In genomic region chr15:99683000-99683670, GRCh38 we compare ENCODE assay signal across 10 cellular contexts. TPM values are rescaled to one million over a fixed set of nuclear protein-coding genes. Genes with fewer than 3 reads are reported as not detected.
DNase-seq lines count a peak whose midpoint lies in the region; ATAC-seq, FAIRE-seq and TF ChIP-seq lines count a peak whose summit lies in the region.
"Had no signal": no experiment of that assay in that cellular context is flagged by ENCODE, and none has a peak within 500 bp of the region (broad histone marks: within the 10 kb centered on the region; RNA-seq: fewer than 3 reads in every experiment).

No MANE protein-coding gene starts in this region.

- H3K4me3 Mint-ChIP-seq in HFFc6: no peak overlapping the region
- H3K4me3 Mint-ChIP-seq in activated CD4-positive, alpha-beta memory T cell treated with anti-CD3 and anti-CD28 coated beads, Interleukin-2, amount 10 ng/mL, durations not matched to agents 7 days and 5 days: no peak overlapping the region
- no peak overlapping the region for H3K4me3 Mint-ChIP-seq in stimulated activated naive B cell treated with anti-CD40 and anti-IgM and Interleukin-4, amounts not matched to agents 10 μg/mL and 1 μg/mL and 100 μg/mL, for 72 hours

- ATAC-seq in heart right ventricle (peak; percentile 57 to 90 (median 83)), GM21717 (IDR thresholded peaks at IDR 0.05; ENCODE audit: unreplicated experiment) (no peak)
- peak in 1 of 2 donors; percentile 29 for ATAC-seq in stimulated activated naive B cell treated with anti-CD40 and anti-IgM and Interleukin-4, amounts not matched to agents 10 μg/mL and 1 μg/mL and 100 μg/mL, for 72 hours (replicated peaks)
- ATAC-seq: left colon had no signal

- CTCF ChIA-PET in activated CD4-positive, alpha-beta memory T cell treated with anti-CD3 and anti-CD28 coated beads, Interleukin-2, amount 10 ng/mL, durations not matched to agents 7 days and 5 days (lab: Charles Lee): interaction anchor here (1.4 kb wide), 1 partner anchor 21 kb away, joined by 5 read pairs; no protein-coding TSS in a partner anchor

- H3K4me1 ChIP-seq in heart right ventricle: peaks cover 3 to 39% (median 23%) of the 10 kb centered on the region in 9 donors
- H3K4me1 ChIP-seq in small intestine (ENCODE audit: control insufficient read depth in 2 of 2, insufficient read depth in 1 of 2, low read depth in 1 of 2, low read length in 1 of 2): no peaks in the 10 kb centered on the region

- H3K27ac ChIP-seq in heart right ventricle (peak overlapping the region; percentile 33 to 84 (median 68)), small intestine (ENCODE audit: low read depth in 1 of 2, low read length in 1 of 2) (peak overlapping the region in 1 of 2 donors; percentile 74)
- H3K27ac ChIP-seq: VCaP had no signal

- H3K27me3 Mint-ChIP-seq in HFFc6 (ENCODE audit: insufficient read depth): no peaks in the 10 kb centered on the region; the same call in 1 of the 2 replicates
- no peaks in the 10 kb centered on the region for H3K27me3 Mint-ChIP-seq in activated CD4-positive, alpha-beta memory T cell treated with anti-CD3 and anti-CD28 coated beads, Interleukin-2, amount 10 ng/mL, durations not matched to agents 7 days and 5 days
- H3K27me3 Mint-ChIP-seq in stimulated activated naive B cell treated with anti-CD40 and anti-IgM and Interleukin-4, amounts not matched to agents 10 μg/mL and 1 μg/mL and 100 μg/mL, for 72 hours: no peaks in the 10 kb centered on the region

- H3K9me3 Mint-ChIP-seq in HFFc6: peaks cover 9% of the 10 kb centered on the region
- peaks cover 14% of the 10 kb centered on the region for H3K9me3 Mint-ChIP-seq in activated CD4-positive, alpha-beta memory T cell treated with anti-CD3 and anti-CD28 coated beads, Interleukin-2, amount 10 ng/mL, durations not matched to agents 7 days and 5 days
- H3K9me3 Mint-ChIP-seq in stimulated activated naive B cell treated with anti-CD40 and anti-IgM and Interleukin-4, amounts not matched to agents 10 μg/mL and 1 μg/mL and 100 μg/mL, for 72 hours: peaks cover 13 to 15% of the 10 kb centered on the region in 2 donors

- intact Hi-C loops in heart right ventricle (cut with DNase I): loop anchor here in 1 of 10 donors (5.0 kb wide), 1 partner anchor 91 kb away; no protein-coding TSS in a partner anchor

- H3K36me3 ChIP-seq in heart right ventricle (peaks cover 0 to 64% (median 18%) of the 10 kb centered on the region in 9 donors), small intestine (ENCODE audit: control insufficient read depth in 2 of 2, insufficient read depth in 2 of 2, low read length in 2 of 2) (peaks cover 0 to 2% of the 10 kb centered on the region in 2 donors)

- peak overlapping the region; percentile 54 for H3K27ac Mint-ChIP-seq in HFFc6
- H3K27ac Mint-ChIP-seq in activated CD4-positive, alpha-beta memory T cell treated with anti-CD3 and anti-CD28 coated beads, Interleukin-2, amount 10 ng/mL, durations not matched to agents 7 days and 5 days: peak overlapping the region; percentile 66
- H3K27ac Mint-ChIP-seq in stimulated activated naive B cell treated with anti-CD40 and anti-IgM and Interleukin-4, amounts not matched to agents 10 μg/mL and 1 μg/mL and 100 μg/mL, for 72 hours: peak overlapping the region; percentile 59

- H3K36me3 Mint-ChIP-seq in HFFc6 (ENCODE audit: low read depth): peaks cover 44% of the 10 kb centered on the region
- peaks cover 60% of the 10 kb centered on the region for H3K36me3 Mint-ChIP-seq in activated CD4-positive, alpha-beta memory T cell treated with anti-CD3 and anti-CD28 coated beads, Interleukin-2, amount 10 ng/mL, durations not matched to agents 7 days and 5 days (ENCODE audit: low read depth)
- H3K36me3 Mint-ChIP-seq in stimulated activated naive B cell treated with anti-CD40 and anti-IgM and Interleukin-4, amounts not matched to agents 10 μg/mL and 1 μg/mL and 100 μg/mL, for 72 hours: peaks cover 61 to 83% of the 10 kb centered on the region in 2 donors

- peaks cover 15% of the 10 kb centered on the region for H3K4me1 Mint-ChIP-seq in HFFc6 (ENCODE audit: low read depth)
- H3K4me1 Mint-ChIP-seq in activated CD4-positive, alpha-beta memory T cell treated with anti-CD3 and anti-CD28 coated beads, Interleukin-2, amount 10 ng/mL, durations not matched to agents 7 days and 5 days: peaks cover 23% of the 10 kb centered on the region
- peaks cover 15 to 42% of the 10 kb centered on the region in 2 donors for H3K4me1 Mint-ChIP-seq in stimulated activated naive B cell treated with anti-CD40 and anti-IgM and Interleukin-4, amounts not matched to agents 10 μg/mL and 1 μg/mL and 100 μg/mL, for 72 hours

- H3K27me3 ChIP-seq in heart right ventricle (no peaks in the 10 kb centered on the region), small intestine (ENCODE audit: control insufficient read depth in 2 of 2, insufficient read depth in 2 of 2, low read length in 2 of 2) (no peaks in the 10 kb centered on the region)

- no peak for TF ChIP-seq CTCF in HFFc6 (IDR thresholded peaks at IDR 0.05)
- no peak for TF ChIP-seq CTCF in heart right ventricle (IDR thresholded peaks at IDR 0.05)

- no peak for FAIRE-seq in small intestine (lab: Jason Lieb, UNC)

- WGBS in heart right ventricle, 2 donors: 53 to 60% methylated on average over 9 of the region's 9 CpGs
- 80 to 89% (median 83%) methylated on average over 9 of the region's 9 CpGs for WGBS in small intestine, 3 donors

- no peak overlapping the region for H3K4me3 ChIP-seq in heart right ventricle
- H3K4me3 ChIP-seq in small intestine (ENCODE audit: low read depth in 1 of 2, low read length in 2 of 2): no peak overlapping the region

- H3K9me3 ChIP-seq in heart right ventricle: peaks cover 0 to 30% (median 5%) of the 10 kb centered on the region in 11 donors
- no peaks in the 10 kb centered on the region for H3K9me3 ChIP-seq in small intestine (ENCODE audit: control insufficient read depth, low read depth)

- POLR2A ChIA-PET in activated CD4-positive, alpha-beta memory T cell treated with anti-CD3 and anti-CD28 coated beads, Interleukin-2, amount 10 ng/mL, durations not matched to agents 7 days and 5 days (lab: Charles Lee): interaction anchor here (1.1 to 1.6 kb wide), 3 partner anchors 10 to 119 kb away, joined by 3 read pairs; no protein-coding TSS in a partner anchor

- DNase-seq in HFFc6: no peak
- no peak for DNase-seq in activated CD4-positive, alpha-beta memory T cell treated with anti-CD3 and anti-CD28 coated beads, Interleukin-2, amount 10 ng/mL, durations not matched to agents 7 days and 5 days
- no peak for DNase-seq in heart right ventricle
- no peak for DNase-seq in stimulated activated naive B cell treated with anti-CD40 and anti-IgM and Interleukin-4, amounts not matched to agents 10 μg/mL and 1 μg/mL and 100 μg/mL, for 72 hours
- no peak for DNase-seq in small intestine
- no peak for DNase-seq in D341Med (ENCODE audit: low spot score)
- DNase-seq: left colon, NCI-H345 had no signal

RNA-seq across cellular contexts. Expression of gene LYSMD4, which starts 50.1 kb away (rescaled TPM):
- total RNA-seq in HFFc6 (2021; fragmentation: NEBNext Ultra II Directional; extraction: Animal tissue kit (Norgen Biotek cat#: 25700)): 1 to 10 TPM; 3.4 to 5.3 (median 4.4) TPM
- total RNA-seq in activated CD4-positive, alpha-beta memory T cell treated with anti-CD3 and anti-CD28 coated beads, Interleukin-2, amount 10 ng/mL, durations not matched to agents 7 days and 5 days: 10 to 100 TPM; 10.7 to 10.9 TPM
- 10 to 100 TPM in 8 of 10 donors, 1 to 10 TPM in 2; 7.0 to 13.4 (median 11.9) TPM for total RNA-seq in heart right ventricle
- polyA plus RNA-seq in heart right ventricle: 10 to 100 TPM in 1 of 2 donors, 1 to 10 TPM in 1; 6.4 to 16.7 TPM
- polyA plus RNA-seq in small intestine: 1 to 10 TPM; 5.4 to 8.9 (median 6.0) TPM
